In the genomic region with DNA sequence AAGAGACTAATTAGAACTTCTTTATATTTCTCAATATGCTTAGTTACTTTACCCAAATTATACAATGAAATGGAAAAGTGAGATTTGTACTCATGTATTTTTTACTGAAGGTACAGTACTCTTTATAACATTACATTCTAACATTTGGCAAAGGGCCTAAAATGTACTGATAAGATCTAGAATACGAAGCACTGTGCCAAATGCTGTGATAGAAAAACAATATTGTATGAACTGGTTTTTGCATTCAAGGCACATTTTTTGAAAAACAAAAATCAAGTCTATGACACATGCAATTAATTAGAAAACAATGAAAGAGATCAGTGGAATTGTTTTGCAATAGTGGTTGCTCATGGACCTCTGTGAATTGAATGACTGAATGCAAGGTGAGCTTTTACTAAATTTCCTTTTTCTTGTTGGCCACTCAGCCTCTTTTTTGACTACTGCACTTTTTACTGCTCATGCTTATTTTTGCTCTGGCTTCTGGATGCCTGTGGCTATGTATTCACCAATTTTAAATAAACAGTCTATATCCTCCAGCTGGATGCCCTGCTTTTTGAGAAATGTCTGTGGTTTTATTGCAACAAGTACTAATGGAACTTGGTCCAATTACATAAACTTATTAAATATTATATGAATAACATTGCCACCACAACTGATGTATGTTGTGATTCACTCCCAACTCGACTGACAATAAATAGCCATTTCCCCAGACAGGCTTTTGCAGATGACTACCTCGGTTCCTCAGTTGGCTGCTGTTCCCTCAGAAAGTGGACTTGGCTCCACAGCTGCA, we compare ENCODE assay signal across 1 cellular context.
A peak's percentile ranks its signal among the peaks of the same experiment; 100 is the strongest.
TF ChIP-seq lines count a peak whose summit lies in the region.

No MANE protein-coding gene starts in this region.

TF ChIP-seq in endothelial cell of umbilical vein, 7 proteins besides CTCF, POLR2A, EP300 and RAD21:
- TF ChIP-seq FOS (IDR thresholded peaks at IDR 0.05; ENCODE audit: borderline replicate concordance, insufficient read depth, low read length): no peak
- TF ChIP-seq JUN (IDR thresholded peaks at IDR 0.05; ENCODE audit: borderline replicate concordance, insufficient read depth, insufficient read length, low read depth): peak; percentile 27
- no peak for TF ChIP-seq MYC (IDR thresholded peaks at IDR 0.05; ENCODE audit: low read depth, low read length)
- TF ChIP-seq POLR2AphosphoS5 (IDR thresholded peaks at IDR 0.05; ENCODE audit: insufficient read depth, low read depth, low read length): no peak
- TF ChIP-seq EZH2 (IDR thresholded peaks at IDR 0.05; ENCODE audit: borderline replicate concordance, low read depth, low read length, severe bottlenecking): no peak
- TF ChIP-seq, protein P1, sequence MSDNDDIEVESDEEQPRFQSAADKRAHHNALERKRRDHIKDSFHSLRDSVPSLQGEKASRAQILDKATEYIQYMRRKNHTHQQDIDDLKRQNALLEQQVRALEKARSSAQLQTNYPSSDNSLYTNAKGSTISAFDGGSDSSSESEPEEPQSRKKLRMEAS (IDR thresholded peaks at IDR 0.05; ENCODE audit: insufficient read depth, insufficient read length): no peak
- TF ChIP-seq GATA2 (IDR thresholded peaks at IDR 0.05; ENCODE audit: insufficient read depth, insufficient read length, low read depth, low read length): peak; percentile 78
